In genomic region chr3:186084264-186084663, GRCh38 we compare ENCODE assay signal across 28 cellular contexts.
"Had no signal": no experiment of that assay in that cellular context is flagged by ENCODE, and none has a peak within 500 bp of the region (broad histone marks: within the 10 kb centered on the region; RNA-seq: fewer than 3 reads in every experiment).

No MANE protein-coding gene starts in this region.

- H3K4me2 ChIP-seq: neural progenitor cell, smooth muscle cell had no signal

- H3K9me3 ChIP-seq: ovary, psoas muscle, stomach, thoracic aorta, thyroid gland, tibial nerve, upper lobe of left lung, vagina had no signal

- H3K36me3 ChIP-seq: neural progenitor cell, ovary, thoracic aorta had no signal

- H3K4me3 ChIP-seq: neural progenitor cell, ovary, psoas muscle, skin epidermis, smooth muscle cell, stomach, thoracic aorta, thyroid gland, tibial nerve, upper lobe of left lung, vagina had no signal

- H3K4me1 ChIP-seq: parathyroid adenoma, psoas muscle, tibial nerve, upper lobe of left lung, vagina had no signal

- H3K27ac Mint-ChIP-seq: naive thymus-derived CD8-positive, alpha-beta T cell; natural killer cell treated with Interleukin-12 subunit alpha and Interleukin-12 subunit beta and Interleukin-15 and Interleukin-18, amount 100 ng/mL, for 72 hours; neural progenitor cell; progenitor cell of endocrine pancreas; stimulated activated effector memory CD8-positive, alpha-beta T cell treated with anti-CD3 and anti-CD28 coated beads, Interleukin-12 subunit alpha, Interleukin-12 subunit beta, amount 100 ng/mL, for 72 hours; stimulated activated naive CD8-positive, alpha-beta T cell treated with anti-CD3 and anti-CD28 coated beads, Interleukin-15, Interleukin-2, amounts not matched to agents 100 ng/mL and 50 ng/mL, for 24 hours had no signal

- H3K27me3 Mint-ChIP-seq: progenitor cell of endocrine pancreas; stimulated activated naive B cell treated with anti-CD40 and anti-IgM and Interleukin-4, amounts not matched to agents 10 μg/mL and 1 μg/mL and 100 μg/mL, for 72 hours had no signal

- H3K9me3 Mint-ChIP-seq: naive thymus-derived CD8-positive, alpha-beta T cell; natural killer cell treated with Interleukin-12 subunit alpha and Interleukin-12 subunit beta and Interleukin-15 and Interleukin-18, amount 100 ng/mL, for 72 hours; neural progenitor cell; stimulated activated effector memory CD8-positive, alpha-beta T cell treated with anti-CD3 and anti-CD28 coated beads, Interleukin-12 subunit alpha, Interleukin-12 subunit beta, amount 100 ng/mL, for 72 hours; stimulated activated naive B cell treated with anti-CD40 and anti-IgM and Interleukin-4, amounts not matched to agents 10 μg/mL and 1 μg/mL and 100 μg/mL, for 72 hours; stimulated activated naive CD8-positive, alpha-beta T cell treated with anti-CD3 and anti-CD28 coated beads, Interleukin-15, Interleukin-2, amounts not matched to agents 100 ng/mL and 50 ng/mL, for 24 hours had no signal

- H3K27me3 ChIP-seq: neural progenitor cell, ovary, stomach, thyroid gland, tibial nerve, upper lobe of left lung, vagina had no signal

- FAIRE-seq: urothelium cell line had no signal

- H3K4me3 Mint-ChIP-seq: naive thymus-derived CD8-positive, alpha-beta T cell; natural killer cell treated with Interleukin-12 subunit alpha and Interleukin-12 subunit beta and Interleukin-15 and Interleukin-18, amount 100 ng/mL, for 72 hours; neural progenitor cell; stimulated activated effector memory CD8-positive, alpha-beta T cell treated with anti-CD3 and anti-CD28 coated beads, Interleukin-12 subunit alpha, Interleukin-12 subunit beta, amount 100 ng/mL, for 72 hours; stimulated activated naive B cell treated with anti-CD40 and anti-IgM and Interleukin-4, amounts not matched to agents 10 μg/mL and 1 μg/mL and 100 μg/mL, for 72 hours; stimulated activated naive CD8-positive, alpha-beta T cell treated with anti-CD3 and anti-CD28 coated beads, Interleukin-15, Interleukin-2, amounts not matched to agents 100 ng/mL and 50 ng/mL, for 24 hours had no signal

- H2AFZ ChIP-seq: neural progenitor cell, parathyroid adenoma had no signal

- H3K4me1 Mint-ChIP-seq: naive thymus-derived CD8-positive, alpha-beta T cell; neural progenitor cell; stimulated activated effector memory CD8-positive, alpha-beta T cell treated with anti-CD3 and anti-CD28 coated beads, Interleukin-12 subunit alpha, Interleukin-12 subunit beta, amount 100 ng/mL, for 72 hours; stimulated activated naive B cell treated with anti-CD40 and anti-IgM and Interleukin-4, amounts not matched to agents 10 μg/mL and 1 μg/mL and 100 μg/mL, for 72 hours had no signal

- H3K9ac ChIP-seq: neural progenitor cell, parathyroid adenoma had no signal

- H3K27ac ChIP-seq: neural progenitor cell, ovary, parathyroid adenoma, psoas muscle, stomach, thyroid gland, tibial nerve, upper lobe of left lung, vagina had no signal

- H3K36me3 Mint-ChIP-seq: naive thymus-derived CD8-positive, alpha-beta T cell; stimulated activated effector memory CD8-positive, alpha-beta T cell treated with anti-CD3 and anti-CD28 coated beads, Interleukin-12 subunit alpha, Interleukin-12 subunit beta, amount 100 ng/mL, for 72 hours; stimulated activated naive B cell treated with anti-CD40 and anti-IgM and Interleukin-4, amounts not matched to agents 10 μg/mL and 1 μg/mL and 100 μg/mL, for 72 hours had no signal

- ATAC-seq: naive thymus-derived CD8-positive, alpha-beta T cell; natural killer cell treated with Interleukin-12 subunit alpha and Interleukin-12 subunit beta and Interleukin-15 and Interleukin-18, amount 100 ng/mL, for 72 hours; right cardiac atrium; sciatic nerve; stimulated activated effector memory CD8-positive, alpha-beta T cell treated with anti-CD3 and anti-CD28 coated beads, Interleukin-12 subunit alpha, Interleukin-12 subunit beta, amount 100 ng/mL, for 72 hours; stimulated activated naive B cell treated with anti-CD40 and anti-IgM and Interleukin-4, amounts not matched to agents 10 μg/mL and 1 μg/mL and 100 μg/mL, for 72 hours had no signal

- DNase-seq: naive thymus-derived CD8-positive, alpha-beta T cell; occipital lobe; ovary; psoas muscle; right cardiac atrium; stimulated activated CD4-positive, alpha-beta T cell treated with anti-CD3 and anti-CD28 coated beads, Interleukin-15, amount 100 ng/mL, for 24 hours; stimulated activated CD4-positive, alpha-beta T cell treated with anti-CD3 and anti-CD28 coated beads, Interleukin-2, amount 100 ng/mL, for 24 hours; stimulated activated CD4-positive, alpha-beta T cell treated with anti-CD3 and anti-CD28 coated beads, Interleukin-2, amount 100 ng/mL, for 48 hours; stimulated activated CD4-positive, alpha-beta T cell treated with anti-CD3 and anti-CD28 coated beads, Interleukin-4, amount 100 ng/mL, for 24 hours; stimulated activated naive B cell treated with anti-CD40 and anti-IgM and Interleukin-4, amounts not matched to agents 10 μg/mL and 1 μg/mL and 100 μg/mL, for 72 hours; stimulated activated naive CD4-positive, alpha-beta T cell treated with Interleukin-2 at 50 U/mL for 16 hours; stomach; thyroid gland; trophoblast cell; upper lobe of left lung had no signal
